2 cellular contexts compared by ENCODE assay signal in genomic region chr2:61529944-61530343, GRCh38.
TF ChIP-seq lines count a peak whose summit lies in the region.

No MANE protein-coding gene starts in this region.

TF ChIP-seq in GM23338, 12 proteins besides CTCF, POLR2A, EP300 and RAD21 (continued from another document):
- TF ChIP-seq POLR2AphosphoS5 (IDR thresholded peaks at IDR 0.05; ENCODE audit: low read depth), result 0 out of 2 replicates have a peak, but pooled peaks have one; percentile 10

TF ChIP-seq in GM12891, 5 proteins besides CTCF, POLR2A, EP300 and RAD21 (continued from another document):
- no peak for TF ChIP-seq PAX5 (IDR thresholded peaks at IDR 0.05; ENCODE audit: insufficient read depth, low read length, severe bottlenecking)
